Comparison of ENCODE assay signal across 18 cellular contexts in the genomic region with DNA sequence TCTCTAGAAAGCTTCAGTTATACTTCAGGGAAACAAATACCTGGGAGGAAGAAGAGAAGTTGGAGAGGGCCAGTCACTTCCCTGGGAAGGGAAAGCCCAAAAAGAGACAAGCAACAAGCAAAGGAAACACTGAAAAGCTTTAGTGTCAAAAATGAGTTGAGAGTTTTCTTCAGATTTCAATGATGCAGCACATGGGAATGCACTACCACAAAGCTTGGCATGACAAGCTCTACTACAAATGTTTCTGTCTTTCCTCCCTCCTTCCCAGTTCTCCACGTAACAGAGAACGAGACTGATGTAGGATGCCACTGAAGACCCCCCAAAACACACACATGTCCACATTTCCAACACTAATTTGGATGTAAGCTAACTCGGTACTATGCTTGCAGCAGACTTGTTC. TPM values are rescaled to one million over a fixed set of nuclear protein-coding genes. Genes with fewer than 3 reads are reported as not detected.
DNase-seq lines count a peak whose midpoint lies in the region; ATAC-seq and TF ChIP-seq lines count a peak whose summit lies in the region.
"Had no signal": no experiment of that assay in that cellular context is flagged by ENCODE, and none has a peak within 500 bp of the region (broad histone marks: within the 10 kb centered on the region; RNA-seq: fewer than 3 reads in every experiment).

No MANE protein-coding gene starts in this region.

- TF ChIP-seq CTCF in fibroblast of mammary gland (conservative IDR thresholded peaks at IDR 0.05; ENCODE audit: control insufficient read depth, insufficient read depth, low read depth, low read length) (no peak), ovary (IDR thresholded peaks at IDR 0.05) (no peak)

- DNase-seq in Daoy (ENCODE audit: low read depth) (peak; percentile 10), NCI-H226 (peak; percentile 61), fibroblast of mammary gland (ENCODE audit: low read depth) (peak; percentile 16), non-pigmented ciliary epithelial cell (ENCODE audit: low read depth) (peak; percentile 14), right cardiac atrium (no peak), ovary (no peak), NCI-H82 treated with DMSO at 0.1 percent for 48 hours (lab: John Stamatoyannopoulos, UW; ENCODE audit: unreplicated experiment) (no peak)
- no peak for DNase-seq in effector CD4-positive, alpha-beta T cell
- DNase-seq: activated CD4-positive, alpha-beta T cell treated with anti-CD3 and anti-CD28 coated beads, Interleukin-2, amount 10 ng/mL, durations not matched to agents 24 days and 14 days; activated naive CD4-positive, alpha-beta T cell treated with Interleukin-2 at 50 U/mL for 16 hours; Caco-2; dorsolateral prefrontal cortex; left ventricle myocardium inferior; naive thymus-derived CD8-positive, alpha-beta T cell; NCI-H2029; stimulated activated CD4-positive, alpha-beta T cell treated with anti-CD3 and anti-CD28 coated beads, Interleukin-1b, Interleukin-23, amount 100 ng/mL, for 48 hours had no signal

- H3K27ac ChIP-seq in right cardiac atrium (ENCODE audit: low read length), result no peak overlapping the region
- no peak overlapping the region for H3K27ac ChIP-seq in ovary
- H3K27ac ChIP-seq: dorsolateral prefrontal cortex, left ventricle myocardium inferior had no signal

- no peaks in the 10 kb centered on the region for H3K36me3 ChIP-seq in ovary
- H3K36me3 ChIP-seq: left ventricle myocardium inferior had no signal

- H3K27me3 ChIP-seq in right cardiac atrium (ENCODE audit: control insufficient read depth, insufficient read depth), result no peaks in the 10 kb centered on the region
- no peaks in the 10 kb centered on the region for H3K27me3 ChIP-seq in ovary

- TF ChIP-seq POLR2A in ovary (IDR thresholded peaks at IDR 0.05), result no peak

- H3K9me3 ChIP-seq in right cardiac atrium (ENCODE audit: control insufficient read depth, low read length), result no peaks in the 10 kb centered on the region
- no peaks in the 10 kb centered on the region for H3K9me3 ChIP-seq in ovary
- H3K9me3 ChIP-seq: Caco-2, left ventricle myocardium inferior had no signal

- no peak for TF ChIP-seq EP300 in ovary (IDR thresholded peaks at IDR 0.05)

- 54% methylated on average over 3 of the region's 3 CpGs for WGBS in right cardiac atrium
- 2 to 11% (median 11%) methylated on average over 3 of the region's 3 CpGs for WGBS in ovary, 3 donors

- H3K4me3 ChIP-seq in fibroblast of mammary gland (ENCODE audit: control insufficient read depth, low read depth, low read length), result no peak overlapping the region
- no peak overlapping the region for H3K4me3 ChIP-seq in right cardiac atrium (ENCODE audit: low read length)
- no peak overlapping the region for H3K4me3 ChIP-seq in ovary
- H3K4me3 ChIP-seq: dorsolateral prefrontal cortex, left ventricle myocardium inferior had no signal

- ATAC-seq in right cardiac atrium, result no peak
- ATAC-seq: naive thymus-derived CD8-positive, alpha-beta T cell had no signal

- intact Hi-C loops in right cardiac atrium (cut with DNase I) (no loop called here), ovary (cut with DNase I) (no loop called here)

- no peaks in the 10 kb centered on the region for H3K4me1 ChIP-seq in right cardiac atrium (ENCODE audit: control insufficient read depth, insufficient read depth, low read length)
- H3K4me1 ChIP-seq in ovary (ENCODE audit: insufficient read depth), result no peaks in the 10 kb centered on the region
- H3K4me1 ChIP-seq: Caco-2, left ventricle myocardium inferior had no signal

RNA-seq across cellular contexts. Expression of a gene that starts 26.8 kb away (rescaled TPM):
- total RNA-seq in Daoy (2014; rRNA removed; shearing (Covaris generic)), result 0.51 TPM in 1 of 2 replicates, not detected in the other
- total RNA-seq in right cardiac atrium, result not detected
- polyA plus RNA-seq in right cardiac atrium, result not detected
- under 1 TPM in 1 of 7 donors, not detected in 6; 0.23 TPM for total RNA-seq in ovary
- not detected for polyA plus RNA-seq in ovary
- total RNA-seq: activated CD4-positive, alpha-beta T cell treated with anti-CD3 and anti-CD28 coated beads, Interleukin-2, amount 10 ng/mL, durations not matched to agents 24 days and 14 days; left ventricle myocardium inferior; naive thymus-derived CD8-positive, alpha-beta T cell; renal cortical epithelial cell; subcutaneous adipose tissue had no signal
- polyA plus RNA-seq: naive thymus-derived CD8-positive, alpha-beta T cell had no signal

Comparison
In these comparisons a context has a peak if more than half of its experiments do, and no peak if none do; other contexts are left out.
1. DNase-seq: peak in Daoy (single experiment), NCI-H226 (single experiment), fibroblast of mammary gland (single experiment) and non-pigmented ciliary epithelial cell (single experiment); none in right cardiac atrium (0 of 3), ovary (0 of 5), NCI-H82 treated with DMSO at 0.1 percent for 48 hours (single experiment) and effector CD4-positive, alpha-beta T cell (single experiment).